In genomic region chr1:228837817-228838716, GRCh38 we compare ENCODE assay signal across 1 cellular context.
A peak's percentile ranks its signal among the peaks of the same experiment; 100 is the strongest.
TF ChIP-seq lines count a peak whose summit lies in the region.

No MANE protein-coding gene starts in this region.

TF ChIP-seq in HEK293, 187 proteins besides CTCF, POLR2A, EP300 and RAD21 (continued from another document and continues in another):
- TF ChIP-seq AEBP2 (tag by site-specific recombination; IDR thresholded peaks at IDR 0.05; ENCODE audit: borderline replicate concordance): no peak
- TF ChIP-seq ZNF449 (tag by site-specific recombination; IDR thresholded peaks at IDR 0.05): no peak
- peak; percentile 93 for TF ChIP-seq ZNF2 (tag by site-specific recombination; IDR thresholded peaks at IDR 0.05)
- no peak for TF ChIP-seq ZNF221 (tag by site-specific recombination; IDR thresholded peaks at IDR 0.05; ENCODE audit: borderline replicate concordance)
- TF ChIP-seq GLI2 (tag by site-specific recombination; IDR thresholded peaks at IDR 0.05; ENCODE audit: borderline replicate concordance, low read depth): no peak
- no peak for TF ChIP-seq ZNF133 (tag by site-specific recombination; IDR thresholded peaks at IDR 0.05)
- TF ChIP-seq ZFP41 (tag by site-specific recombination; IDR thresholded peaks at IDR 0.05; ENCODE audit: borderline replicate concordance): no peak
- no peak for TF ChIP-seq ZNF18 (tag by site-specific recombination; IDR thresholded peaks at IDR 0.05)
- peak; percentile 88 for TF ChIP-seq ZBTB48 (tag by site-specific recombination; IDR thresholded peaks at IDR 0.05)
- no peak for TF ChIP-seq MYNN (tag by site-specific recombination; IDR thresholded peaks at IDR 0.05; ENCODE audit: borderline replicate concordance)
- TF ChIP-seq ZNF701 (tag by site-specific recombination; IDR thresholded peaks at IDR 0.05): no peak
- TF ChIP-seq YY2 (tag by site-specific recombination; IDR thresholded peaks at IDR 0.05): no peak
- no peak for TF ChIP-seq ZNF239 (tag by site-specific recombination; IDR thresholded peaks at IDR 0.05)
- TF ChIP-seq ZNF645 (tag by site-specific recombination; IDR thresholded peaks at IDR 0.05): no peak
- no peak for TF ChIP-seq ZNF341 (tag by site-specific recombination; IDR thresholded peaks at IDR 0.05; ENCODE audit: low read depth)
- TF ChIP-seq ZNF423 (tag by site-specific recombination; IDR thresholded peaks at IDR 0.05): no peak
- no peak for TF ChIP-seq ZNF544 (tag by site-specific recombination; IDR thresholded peaks at IDR 0.05)
- no peak for TF ChIP-seq ZNF555 (tag by site-specific recombination; conservative IDR thresholded peaks at IDR 0.05)
- no peak for TF ChIP-seq ZBTB7A (tag by site-specific recombination; IDR thresholded peaks at IDR 0.05; ENCODE audit: low read depth)
- TF ChIP-seq ZNF354C (tag by site-specific recombination; IDR thresholded peaks at IDR 0.05; ENCODE audit: borderline replicate concordance, low read depth): no peak
- 0 out of 2 replicates have a peak, but pooled peaks have one; percentile 7 for TF ChIP-seq ZSCAN16 (tag by site-specific recombination; IDR thresholded peaks at IDR 0.05)
- no peak for TF ChIP-seq ZNF610 (tag by site-specific recombination; IDR thresholded peaks at IDR 0.05; ENCODE audit: borderline replicate concordance)
- TF ChIP-seq ZNF324 (tag by site-specific recombination; IDR thresholded peaks at IDR 0.05): peak; percentile 60; the same call in 1 of the 2 replicates
- TF ChIP-seq ZNF302 (tag by site-specific recombination; IDR thresholded peaks at IDR 0.05; ENCODE audit: low read depth): no peak
- TF ChIP-seq ZNF707 (tag by site-specific recombination; IDR thresholded peaks at IDR 0.05): no peak
- TF ChIP-seq ZNF311 (tag by site-specific recombination; IDR thresholded peaks at IDR 0.05; ENCODE audit: borderline replicate concordance): no peak
- TF ChIP-seq ZNF670 (tag by site-specific recombination; IDR thresholded peaks at IDR 0.05; ENCODE audit: low read depth): no peak
- no peak for TF ChIP-seq ZNF350 (tag by site-specific recombination; IDR thresholded peaks at IDR 0.05)
- no peak for TF ChIP-seq ZNF292 (tag by site-specific recombination; IDR thresholded peaks at IDR 0.05; ENCODE audit: borderline replicate concordance, low read depth)
- peak; percentile 92; the same call in 1 of the 2 replicates for TF ChIP-seq ZBTB21 (tag by site-specific recombination; IDR thresholded peaks at IDR 0.05)
- TF ChIP-seq ZNF274 (IDR thresholded peaks at IDR 0.05; ENCODE audit: low read length): no peak
- TF ChIP-seq ZNF274 (tag by site-specific recombination; IDR thresholded peaks at IDR 0.05; ENCODE audit: borderline replicate concordance): no peak
- peak; percentile 40; the same call in 1 of the 2 replicates for TF ChIP-seq ZNF561 (tag by site-specific recombination; IDR thresholded peaks at IDR 0.05; ENCODE audit: borderline replicate concordance)
- peak; percentile 97 for TF ChIP-seq ZNF366 (tag by site-specific recombination; conservative IDR thresholded peaks at IDR 0.05)
- TF ChIP-seq WT1 (tag by site-specific recombination; IDR thresholded peaks at IDR 0.05): peak; percentile 82
- no peak for TF ChIP-seq ZNF155 (tag by site-specific recombination; IDR thresholded peaks at IDR 0.05)
- TF ChIP-seq ZBTB1 (tag by site-specific recombination; IDR thresholded peaks at IDR 0.05): no peak
- TF ChIP-seq ZNF548 (tag by site-specific recombination; IDR thresholded peaks at IDR 0.05): no peak
- 0 out of 2 replicates have a peak, but pooled peaks have one; percentile 18 for TF ChIP-seq ZSCAN4 (tag by site-specific recombination; IDR thresholded peaks at IDR 0.05)
- no peak for TF ChIP-seq ZNF514 (tag by site-specific recombination; IDR thresholded peaks at IDR 0.05)
- TF ChIP-seq ZNF16 (tag by site-specific recombination; IDR thresholded peaks at IDR 0.05; ENCODE audit: low read depth): no peak
- TF ChIP-seq PRDM2 (tag by site-specific recombination; IDR thresholded peaks at IDR 0.05; ENCODE audit: borderline replicate concordance): no peak
- TF ChIP-seq ZFP69B (tag by site-specific recombination; IDR thresholded peaks at IDR 0.05): peak; percentile 65
- TF ChIP-seq ZNF692 (tag by site-specific recombination; IDR thresholded peaks at IDR 0.05): peak; percentile 74
- no peak; the same call in 1 of the 2 replicates for TF ChIP-seq IKZF3 (tag by site-specific recombination; IDR thresholded peaks at IDR 0.05)
- TF ChIP-seq SALL2 (tag by site-specific recombination; IDR thresholded peaks at IDR 0.05; ENCODE audit: borderline replicate concordance): no peak
- TF ChIP-seq PRDM1 (tag by site-specific recombination; IDR thresholded peaks at IDR 0.05): no peak
- no peak for TF ChIP-seq SCRT2 (tag by site-specific recombination; IDR thresholded peaks at IDR 0.05)
- no peak for TF ChIP-seq ZNF837 (tag by site-specific recombination; IDR thresholded peaks at IDR 0.05)
- 0 out of 2 replicates have a peak, but pooled peaks have one; percentile 47 for TF ChIP-seq TCF7L2 (IDR thresholded peaks at IDR 0.05; ENCODE audit: borderline replicate concordance, low read depth, low read length)
- TF ChIP-seq ZBTB17 (tag by site-specific recombination; IDR thresholded peaks at IDR 0.05): peak; percentile 86
- peak; percentile 76 for TF ChIP-seq ZXDB (tag by site-specific recombination; IDR thresholded peaks at IDR 0.05)
- TF ChIP-seq ZNF501 (tag by site-specific recombination; IDR thresholded peaks at IDR 0.05): no peak; the same call in 1 of the 2 replicates
- no peak for TF ChIP-seq MZF1 (tag by site-specific recombination; IDR thresholded peaks at IDR 0.05; ENCODE audit: borderline replicate concordance)
- no peak for TF ChIP-seq ZNF280C (tag by site-specific recombination; IDR thresholded peaks at IDR 0.05)
- TF ChIP-seq ZNF169 (tag by site-specific recombination; IDR thresholded peaks at IDR 0.05): no peak
